ENCODE assay signal across 11 cellular contexts in the genomic region with DNA sequence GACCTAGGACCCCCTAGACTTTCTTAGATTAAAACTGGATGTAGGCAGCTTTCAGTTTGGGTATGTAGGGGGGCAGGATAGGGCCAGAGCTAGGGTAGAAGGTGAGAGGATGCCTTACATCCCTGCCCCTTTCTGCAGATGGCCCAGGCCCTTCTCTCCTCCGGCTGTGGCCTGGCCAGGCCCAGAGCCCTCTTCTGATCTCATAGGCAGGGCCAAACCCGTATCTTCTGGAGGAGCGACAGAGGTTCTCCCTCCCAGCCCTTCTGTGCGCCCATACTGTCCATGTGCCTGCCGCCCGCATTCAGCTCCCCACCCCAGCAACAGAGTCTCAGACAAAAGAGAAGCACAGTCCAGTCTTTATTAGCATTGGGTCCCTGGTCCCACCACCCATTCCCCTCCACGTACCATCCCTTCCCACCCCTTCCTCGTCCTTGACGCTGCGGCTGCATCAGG. TPM values are rescaled to one million over a fixed set of nuclear protein-coding genes. Genes with fewer than 3 reads are reported as not detected.
DNase-seq lines count a peak whose midpoint lies in the region; ATAC-seq and TF ChIP-seq lines count a peak whose summit lies in the region.
"Had no signal": no experiment of that assay in that cellular context is flagged by ENCODE, and none has a peak within 500 bp of the region (broad histone marks: within the 10 kb centered on the region; RNA-seq: fewer than 3 reads in every experiment).

No MANE protein-coding gene starts in this region.

- H3K4me1 ChIP-seq in DND-41 (ENCODE audit: insufficient read depth, low read length): peaks cover 59% of the 10 kb centered on the region
- peaks cover 0 to 1% (median 0%) of the 10 kb centered on the region in 3 donors for H3K4me1 ChIP-seq in skeletal muscle tissue (ENCODE audit: control insufficient read depth in 3 of 3, insufficient read depth in 3 of 3, low read length in 3 of 3)
- H3K4me1 ChIP-seq: SJCRH30 had no signal

- POLR2A ChIA-PET in T-cell (lab: Charles Lee): interaction anchor here (0.6 to 3.2 kb wide), 3 partner anchors 14 to 825 kb away, joined by 3 to 23 read pairs (median 14); a partner anchor contains a TSS

- peak overlapping the region; percentile 68 for H3K4me2 ChIP-seq in DND-41 (ENCODE audit: insufficient read depth, low read length)

- H3K27me3 Mint-ChIP-seq in T-cell: no peaks in the 10 kb centered on the region
- H3K27me3 Mint-ChIP-seq in chondrocyte (ENCODE audit: low read depth): peaks cover 7% of the 10 kb centered on the region

- TF ChIP-seq CTCF in DND-41 (IDR thresholded peaks at IDR 0.05; ENCODE audit: borderline replicate concordance, extremely low read depth, low read length, poor library complexity, severe bottlenecking): no peak
- TF ChIP-seq CTCF in chondrocyte (IDR thresholded peaks at IDR 0.05): no peak

- peaks cover 22% of the 10 kb centered on the region for H3K36me3 Mint-ChIP-seq in T-cell
- H3K36me3 Mint-ChIP-seq in chondrocyte (ENCODE audit: low read depth): no peaks in the 10 kb centered on the region

- H3K4me3 ChIP-seq in DND-41 (ENCODE audit: low read depth in 1 of 2, low read length in 2 of 2): peak overlapping the region; percentile 93 to 96
- peak overlapping the region in 2 of 3 donors; percentile 40 to 43 for H3K4me3 ChIP-seq in skeletal muscle tissue (ENCODE audit: low read length in 3 of 3)
- H3K4me3 ChIP-seq: cardiac muscle cell, SJCRH30 had no signal

- H3K9ac ChIP-seq in DND-41 (ENCODE audit: low read depth, low read length): peak overlapping the region; percentile 99
- H3K9ac ChIP-seq in skeletal muscle tissue (ENCODE audit: low read depth in 1 of 3, low read length in 3 of 3): no peak overlapping the region

- H3K27ac Mint-ChIP-seq in T-cell (peak overlapping the region; percentile 96 to 99), chondrocyte (ENCODE audit: unreplicated experiment) (no peak overlapping the region)

- CTCF ChIA-PET in T-cell (lab: Charles Lee): interaction anchor here (1.5 to 2.9 kb wide), 2 partner anchors 14 kb away, joined by 3 to 19 read pairs; no protein-coding TSS in a partner anchor

- ATAC-seq in DND-41 (ENCODE audit: insufficient read depth, low read depth) (no peak), T-cell (replicated peaks in 1 of 4) (no peak), GM21619 (IDR thresholded peaks at IDR 0.05; ENCODE audit: unreplicated experiment) (no peak)

- peaks cover 54% of the 10 kb centered on the region for H4K20me1 ChIP-seq in DND-41 (ENCODE audit: insufficient read depth, low read length)

- H3K9me3 Mint-ChIP-seq in T-cell: no peaks in the 10 kb centered on the region
- H3K9me3 Mint-ChIP-seq in chondrocyte (ENCODE audit: low read depth): no peaks in the 10 kb centered on the region

- H3K36me3 ChIP-seq in DND-41 (ENCODE audit: insufficient read depth, low read length) (peaks cover 34% of the 10 kb centered on the region), skeletal muscle tissue (ENCODE audit: control insufficient read depth in 3 of 3, insufficient read depth in 3 of 3, low read length in 3 of 3) (no peaks in the 10 kb centered on the region)
- H3K36me3 ChIP-seq: cardiac muscle cell, SJCRH30 had no signal

- H2AFZ ChIP-seq in DND-41 (ENCODE audit: low read depth, low read length): no peak overlapping the region

- DNase-seq in DND-41 (peak; percentile 55), T-cell (peak in 2 of 34 experiments; percentile 34 to 41), chondrocyte (ENCODE audit: low spot score) (peak; percentile 57), SKM-1 treated with dmso at 0.1 percent for 144 hours (lab: John Stamatoyannopoulos, UW; ENCODE audit: unreplicated experiment) (no peak), pons (ENCODE audit: low spot score) (no peak), DMS79 (lab: John Stamatoyannopoulos, UW) (no peak)
- DNase-seq: SJCRH30 had no signal

- H3K4me3 Mint-ChIP-seq in T-cell (peak overlapping the region; percentile 99 to 100 (median 100)), chondrocyte (ENCODE audit: unreplicated experiment) (no peak overlapping the region)

- H3K4me1 Mint-ChIP-seq in T-cell (peaks cover 58 to 78% (median 62%) of the 10 kb centered on the region in 3 donors), chondrocyte (ENCODE audit: low read depth) (no peaks in the 10 kb centered on the region)

- H3K9me3 ChIP-seq in DND-41 (ENCODE audit: insufficient read depth, low read length, severe bottlenecking): no peaks in the 10 kb centered on the region
- H3K9me3 ChIP-seq in skeletal muscle tissue (ENCODE audit: control insufficient read depth in 3 of 3, low read length in 3 of 3): no peaks in the 10 kb centered on the region
- H3K9me3 ChIP-seq: SJCRH30 had no signal

- H3K27me3 ChIP-seq in DND-41 (ENCODE audit: insufficient read depth, low read length, poor library complexity): no peaks in the 10 kb centered on the region
- peaks cover 14 to 46% (median 29%) of the 10 kb centered on the region in 3 donors for H3K27me3 ChIP-seq in skeletal muscle tissue (ENCODE audit: control insufficient read depth in 3 of 3, insufficient read depth in 3 of 3, low read length in 3 of 3)
- H3K27me3 ChIP-seq: cardiac muscle cell had no signal

- H3K27ac ChIP-seq in DND-41 (ENCODE audit: low read length) (peak overlapping the region; percentile 98), skeletal muscle tissue (ENCODE audit: low read depth, low read length) (peak overlapping the region; percentile 69)
- H3K27ac ChIP-seq: cardiac muscle cell, SJCRH30 had no signal

- H3K79me2 ChIP-seq in DND-41 (ENCODE audit: insufficient read depth, low read length): peaks cover 63% of the 10 kb centered on the region

RNA-seq across cellular contexts. Expression of a gene that starts 2.0 kb away (rescaled TPM):
- total RNA-seq in T-cell (10 to 100 TPM; 15.6 to 62.7 (median 19.9) TPM), chondrocyte (1.3 to 2.0 TPM in 2 of 3 replicates, not detected in the other), skeletal muscle tissue (1.0 TPM)

RNA-seq across cellular contexts. Expression of a gene that starts 21.4 kb away (rescaled TPM):
- 10 to 100 TPM; 40.5 to 77.3 (median 63.2) TPM for total RNA-seq in T-cell
- total RNA-seq in chondrocyte: 57.4 to 71.8 TPM (median 62.9 TPM) in 3 replicates
- 62.6 TPM for total RNA-seq in skeletal muscle tissue

RNA-seq across cellular contexts. Expression of a gene that starts 49.8 kb away (rescaled TPM):
- 1 to 10 TPM in 4 of 5 donors, under 1 TPM in 1; 0.32 to 1.9 (median 1.1) TPM for total RNA-seq in T-cell
- not detected in 3 replicates for total RNA-seq in chondrocyte
- 14.1 TPM for total RNA-seq in skeletal muscle tissue
- total RNA-seq: cardiac muscle cell, Daoy had no signal

Comparison
In these comparisons a context has a peak if more than half of its experiments do, and no peak if none do; other contexts are left out.
1. DNase-seq: peak in DND-41 (single experiment) and chondrocyte (single experiment); none in SKM-1 treated with dmso at 0.1 percent for 144 hours (single experiment), pons (single experiment) and DMS79 (single experiment).